ENCODE assay signal across 9 cellular contexts in the genomic region with DNA sequence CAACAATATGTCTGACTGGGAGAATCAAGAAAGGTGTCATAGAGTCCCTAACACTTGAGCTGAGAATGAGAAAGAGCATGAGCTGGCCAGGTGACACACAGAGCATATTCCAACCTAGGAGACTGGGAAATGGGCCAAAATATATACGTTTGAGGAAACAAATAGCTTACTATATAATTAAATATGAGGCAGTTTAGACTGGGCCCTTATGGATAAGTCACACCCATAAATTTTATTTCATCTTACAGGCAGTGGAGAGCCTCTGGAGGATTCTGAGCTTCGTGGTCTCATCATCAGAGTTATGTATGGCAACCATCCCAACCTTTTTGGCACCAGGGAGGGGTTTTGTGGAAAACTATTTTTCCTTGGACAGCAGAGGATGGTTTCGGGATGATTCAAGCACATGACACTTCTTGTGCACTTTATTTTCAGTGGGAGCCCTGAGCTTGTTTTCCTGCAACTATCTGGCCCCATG. TPM values are rescaled to one million over a fixed set of nuclear protein-coding genes. Genes with fewer than 3 reads are reported as not detected.
DNase-seq lines count a peak whose midpoint lies in the region; ATAC-seq and TF ChIP-seq lines count a peak whose summit lies in the region.
"Had no signal": no experiment of that assay in that cellular context is flagged by ENCODE, and none has a peak within 500 bp of the region (broad histone marks: within the 10 kb centered on the region; RNA-seq: fewer than 3 reads in every experiment).

No MANE protein-coding gene starts in this region.

- H3K4me3 Mint-ChIP-seq in Calu3 (ENCODE audit: low read depth, unreplicated experiment), result peak overlapping the region; percentile 71

- DNase-seq in Calu3 (no peak), PC-9 (peak in 1 of 2 experiments; percentile 88), epithelial cell of esophagus (ENCODE audit: low read depth) (peak; percentile 91), osteoblast (ENCODE audit: insufficient read length, low spot score, missing footprints) (peak; percentile 66), NCI-H524 treated with DMSO at 0.1 percent for 48 hours (lab: John Stamatoyannopoulos, UW) (no peak), cerebellum (ENCODE audit: low spot score) (no peak), GDM1 (lab: John Stamatoyannopoulos, UW) (no peak)
- DNase-seq: effector CD4-positive, alpha-beta T cell had no signal

- H4K20me1 ChIP-seq in PC-9 (ENCODE audit: insufficient read depth) (no peaks in the 10 kb centered on the region), osteoblast (ENCODE audit: insufficient read depth, low read length) (no peaks in the 10 kb centered on the region)

- H3F3A ChIP-seq in PC-9 (ENCODE audit: insufficient read depth, low read depth), result peaks cover 71% of the 10 kb centered on the region

- peak overlapping the region; percentile 99 for H3K27ac ChIP-seq in PC-9
- H3K27ac ChIP-seq in osteoblast (ENCODE audit: low read depth, low read length), result peak overlapping the region; percentile 69

- TF ChIP-seq CTCF in Calu3 (IDR thresholded peaks at IDR 0.05; ENCODE audit: unreplicated experiment) (no peak), PC-9 (conservative IDR thresholded peaks at IDR 0.05) (no peak), epithelial cell of esophagus (IDR thresholded peaks at IDR 0.05; ENCODE audit: insufficient read depth, low read depth, low read length, missing control alignments) (no peak), osteoblast (IDR thresholded peaks at IDR 0.05; ENCODE audit: extremely low read depth, low read depth, low read length) (no peak)

- peaks cover 67% of the 10 kb centered on the region for H3K4me1 ChIP-seq in PC-9 (replicated peaks; ENCODE audit: insufficient read depth)
- H3K4me1 ChIP-seq in osteoblast (ENCODE audit: insufficient read depth, low read length), result peaks cover 40% of the 10 kb centered on the region

- H3K36me3 Mint-ChIP-seq in Calu3 (ENCODE audit: insufficient read depth, unreplicated experiment), result peaks cover 50% of the 10 kb centered on the region

- no peaks in the 10 kb centered on the region for H3K27me3 ChIP-seq in PC-9 (ENCODE audit: insufficient read depth, low read depth)
- no peaks in the 10 kb centered on the region for H3K27me3 ChIP-seq in osteoblast (ENCODE audit: insufficient read depth, low read length)

- H3K4me2 ChIP-seq in PC-9 (peak overlapping the region; percentile 96), osteoblast (ENCODE audit: insufficient read depth, low read length) (peak overlapping the region; percentile 54)

- H3K9me3 ChIP-seq in PC-9 (ENCODE audit: insufficient read depth, low read depth) (no peaks in the 10 kb centered on the region), osteoblast (ENCODE audit: low read depth, low read length) (no peaks in the 10 kb centered on the region)

- H2AFZ ChIP-seq in PC-9 (no peak overlapping the region), osteoblast (ENCODE audit: low read length) (no peak overlapping the region)

- no peaks in the 10 kb centered on the region for H3K36me3 ChIP-seq in PC-9 (ENCODE audit: low read depth)
- no peaks in the 10 kb centered on the region for H3K36me3 ChIP-seq in osteoblast (ENCODE audit: insufficient read depth, low read length)

- H3K9me3 Mint-ChIP-seq in Calu3 (ENCODE audit: low read depth, unreplicated experiment), result no peaks in the 10 kb centered on the region

- H3K79me2 ChIP-seq in PC-9 (ENCODE audit: low read depth) (0 out of 2 replicates have a peak, but pooled peaks cover 3% of the 10 kb centered on the region), osteoblast (ENCODE audit: insufficient read depth, low read length) (no peaks in the 10 kb centered on the region)

- H3K27me3 Mint-ChIP-seq in Calu3 (ENCODE audit: unreplicated experiment), result no peaks in the 10 kb centered on the region

- CTCF ChIA-PET in Calu3 (lab: Charles Lee), result interaction anchor here (0.5 to 2.1 kb wide), 6 partner anchors 10 to 141 kb away, joined by 3 to 19 read pairs (median 4); no protein-coding TSS in a partner anchor
- CTCF ChIA-PET in PC-9 (lab: Charles Lee), result interaction anchor here (1.0 to 2.7 kb wide), 2 partner anchors 34 to 131 kb away, joined by 3 to 6 read pairs; no protein-coding TSS in a partner anchor

- H3K4me1 Mint-ChIP-seq in Calu3 (ENCODE audit: low read depth, unreplicated experiment), result peaks cover 68% of the 10 kb centered on the region

- H3K4me3 ChIP-seq in PC-9 (no peak overlapping the region), epithelial cell of esophagus (ENCODE audit: low read length) (no peak overlapping the region), osteoblast (ENCODE audit: insufficient read depth, low read length) (no peak overlapping the region)

- no peak for ATAC-seq in GM19397 (IDR thresholded peaks at IDR 0.05; ENCODE audit: unreplicated experiment)

- BruUV-seq in Calu3 (replicated peaks; lab: Mats Ljungman, UMichigan), result no TSS peak
- BruUV-seq in PC-9 (replicated peaks; lab: Mats Ljungman, UMichigan), result no TSS peak

- H3K27ac Mint-ChIP-seq in Calu3 (ENCODE audit: unreplicated experiment), result peak overlapping the region; percentile 83

- H3K9me2 ChIP-seq in PC-9 (ENCODE audit: insufficient read depth), result no peaks in the 10 kb centered on the region

- POLR2A ChIA-PET in PC-9 (lab: Charles Lee; ENCODE audit: unreplicated experiment), result interaction anchor here (0.6 kb wide), 1 partner anchor 67 kb away, joined by 3 read pairs; no protein-coding TSS in a partner anchor

- intact Hi-C loops in Calu3 (cut with micrococcal nuclease; ENCODE audit: unreplicated experiment), result no loop called here
- intact Hi-C loops in PC-9 (cut with micrococcal nuclease; ENCODE audit: unreplicated experiment), result loop anchor here (5.0 kb wide), 1 partner anchor 74 kb away; no protein-coding TSS in a partner anchor

RNA-seq across cellular contexts. Expression of a gene that starts 12.9 kb away (rescaled TPM):
- total RNA-seq in Calu3 (2022), result 11.5 and 12.0 TPM in 2 replicates
- 79.4 and 82.9 TPM in 2 replicates for total RNA-seq in PC-9 (2021)
- 19.7 and 45.2 TPM in 2 replicates for total RNA-seq in osteoblast
- total RNA-seq in cerebellum, result 8.3 TPM

RNA-seq across cellular contexts. Expression of a gene that starts 15.4 kb away (rescaled TPM):
- total RNA-seq in Calu3 (2022) (53.1 and 60.9 TPM in 2 replicates), PC-9 (2021) (169 and 187 TPM in 2 replicates), osteoblast (80.7 and 83.2 TPM in 2 replicates), cerebellum (16.1 TPM)

Comparison
In these comparisons a context has a peak if more than half of its experiments do, and no peak if none do; other contexts are left out.
1. DNase-seq: peak in epithelial cell of esophagus (single experiment) and osteoblast (single experiment); none in Calu3 (single experiment), NCI-H524 treated with DMSO at 0.1 percent for 48 hours (single experiment), cerebellum (single experiment) and GDM1 (single experiment).